ENCODE assay signal across 13 cellular contexts in the genomic region with DNA sequence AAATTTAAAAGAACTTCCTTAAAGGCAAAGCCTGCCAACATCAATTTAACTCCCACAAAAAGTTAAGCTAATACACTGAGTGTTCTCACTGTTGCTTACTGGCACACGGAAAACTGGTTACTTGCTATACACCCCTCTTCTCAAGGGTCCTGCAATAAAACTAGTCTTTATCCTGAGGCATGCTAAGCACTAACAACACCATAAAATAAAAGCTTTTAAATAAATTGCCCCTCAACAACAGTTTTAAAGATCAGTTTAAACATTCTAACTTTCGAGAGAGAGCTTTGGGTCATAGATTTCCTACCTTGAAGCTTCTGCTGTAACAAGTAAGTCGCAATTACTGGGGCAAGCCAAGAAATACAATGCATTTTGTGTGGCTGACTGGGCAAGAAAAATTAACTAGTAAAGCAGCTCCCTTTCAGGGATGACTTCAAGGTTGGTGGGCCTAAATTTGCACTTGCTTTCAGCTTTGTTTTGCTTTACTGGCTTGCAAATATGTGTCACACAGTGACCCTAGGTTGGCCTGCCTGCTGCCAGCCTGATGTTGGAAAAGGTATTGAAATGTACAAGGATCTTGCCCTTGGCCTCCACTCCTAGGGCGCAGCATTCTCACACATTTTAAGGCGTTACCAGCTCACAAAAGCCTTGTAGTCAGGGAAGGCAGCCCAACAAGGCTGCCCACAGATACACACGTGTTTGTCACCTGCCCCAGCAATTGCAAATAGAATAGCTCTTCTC. TPM values are rescaled to one million over a fixed set of nuclear protein-coding genes. Genes with fewer than 3 reads are reported as not detected.
A peak's percentile ranks its signal among the peaks of the same experiment; 100 is the strongest.
DNase-seq lines count a peak whose midpoint lies in the region; ATAC-seq and TF ChIP-seq lines count a peak whose summit lies in the region.
"Had no signal": no experiment of that assay in that cellular context is flagged by ENCODE, and none has a peak within 500 bp of the region (broad histone marks: within the 10 kb centered on the region; RNA-seq: fewer than 3 reads in every experiment).

No MANE protein-coding gene starts in this region.

- DNase-seq in NCI-H524 (lab: John Stamatoyannopoulos, UW) = peak; percentile 22 to 42
- DNase-seq in NCI-H524 treated with DMSO at 0.1 percent for 48 hours (lab: John Stamatoyannopoulos, UW) = no peak
- DNase-seq in coronary artery (ENCODE audit: low spot score) = no peak
- peak; percentile 7 for DNase-seq in kidney tubule cell (ENCODE audit: low spot score)
- DNase-seq in testis = no peak
- DNase-seq in activated CD4-positive, alpha-beta T cell treated with anti-CD3 and anti-CD28 coated beads, Interleukin-2, amount 50 U/mL, for 4 hours = no peak
- DNase-seq in omental fat pad (ENCODE audit: low spot score) = no peak
- DNase-seq in cerebellum (ENCODE audit: low spot score) = no peak
- DNase-seq: dermis blood vessel endothelial cell, NCI-H2107, T1000, transverse colon had no signal

- peaks cover 6% of the 10 kb centered on the region for H3K4me1 ChIP-seq in testis

- no peaks in the 10 kb centered on the region for H3K9me3 ChIP-seq in testis
- H3K9me3 ChIP-seq: transverse colon had no signal

- peak overlapping the region; percentile 88 for H3K4me3 ChIP-seq in coronary artery
- no peak overlapping the region for H3K4me3 ChIP-seq in testis

- intact Hi-C loops in testis (cut with DNase I; ENCODE audit: low total_unique reads) = no loop called here

- H3K27me3 ChIP-seq in testis = no peaks in the 10 kb centered on the region

- H3K36me3 ChIP-seq in testis (ENCODE audit: low read depth, missing control alignments) = no peaks in the 10 kb centered on the region
- H3K36me3 ChIP-seq: transverse colon had no signal

- ATAC-seq in omental fat pad (ENCODE audit: low FRiP score) = no peak
- ATAC-seq: activated naive CD4-positive, alpha-beta T cell treated with anti-CD3 and anti-CD28 coated beads, Interleukin-2, amount 50 U/mL, for 72 hours had no signal

- TF ChIP-seq CTCF in coronary artery (IDR thresholded peaks at IDR 0.05) (no peak), testis (IDR thresholded peaks at IDR 0.05) (no peak), omental fat pad (IDR thresholded peaks at IDR 0.05) (no peak)

- 36 to 56% methylated on average over 6 of the region's 6 CpGs for WGBS in testis, 2 donors

- no peak for TF ChIP-seq POLR2A in testis (IDR thresholded peaks at IDR 0.05)

- H3K27ac ChIP-seq in coronary artery = peak overlapping the region; percentile 98
- peak overlapping the region; percentile 39 to 47 for H3K27ac ChIP-seq in testis

RNA-seq across cellular contexts. Expression of a gene that starts 4.0 kb away (rescaled TPM):
- total RNA-seq in testis (1 to 10 TPM; 7.3 to 8.7 TPM), omental fat pad (1 to 10 TPM in 3 of 4 donors, under 1 TPM in 1; 0.24 to 3.2 (median 1.5) TPM), cerebellum (9.5 TPM)
- polyA plus RNA-seq in testis (ENCODE audit: insufficient read depth, low read depth, low replicate concordance) = 12.3 TPM
- total RNA-seq: activated naive CD4-positive, alpha-beta T cell treated with anti-CD3 and anti-CD28 coated beads, Interleukin-2, amount 50 U/mL, for 72 hours; dermis blood vessel endothelial cell had no signal

RNA-seq across cellular contexts. Expression of a gene that starts 45.3 kb away (rescaled TPM):
- 10 to 100 TPM; 18.9 to 26.7 TPM for total RNA-seq in testis
- polyA plus RNA-seq in testis (ENCODE audit: insufficient read depth, low read depth, low replicate concordance) = 7.5 TPM
- total RNA-seq in omental fat pad = 100 to 1,000 TPM in 1 of 4 donors, 10 to 100 TPM in 3; 35.3 to 137 (median 53.1) TPM
- 28.8 TPM for total RNA-seq in cerebellum

Comparison
In these comparisons a context has a peak if more than half of its experiments do, and no peak if none do; other contexts are left out.
1. DNase-seq: peak in NCI-H524 (2 of 2) and kidney tubule cell (single experiment); none in NCI-H524 treated with DMSO at 0.1 percent for 48 hours (single experiment), coronary artery (single experiment), testis (single experiment), activated CD4-positive, alpha-beta T cell treated with anti-CD3 and anti-CD28 coated beads, Interleukin-2, amount 50 U/mL, for 4 hours (0 of 2), omental fat pad (single experiment) and cerebellum (single experiment).